In genomic region chr1:35565742-35566133, GRCh38 we compare ENCODE assay signal across 16 cellular contexts. TPM values are rescaled to one million over a fixed set of nuclear protein-coding genes. Genes with fewer than 3 reads are reported as not detected.
DNase-seq lines count a peak whose midpoint lies in the region; ATAC-seq and TF ChIP-seq lines count a peak whose summit lies in the region.
"Had no signal": no experiment of that assay in that cellular context is flagged by ENCODE, and none has a peak within 500 bp of the region (broad histone marks: within the 10 kb centered on the region; RNA-seq: fewer than 3 reads in every experiment).

No MANE protein-coding gene starts in this region.

- no peak for TF ChIP-seq POLR2A in spleen (IDR thresholded peaks at IDR 0.05)

- H3K27me3 ChIP-seq in spleen (replicated peaks in 1 of 7) (no peaks in the 10 kb centered on the region), lower lobe of right lung (ENCODE audit: low read depth) (no peaks in the 10 kb centered on the region)

- H3K27ac ChIP-seq in spleen (no peak overlapping the region), lower lobe of right lung (no peak overlapping the region)

- peaks cover 6% of the 10 kb centered on the region for H3K4me1 Mint-ChIP-seq in WTC11

- ATAC-seq in WTC11: no peak
- ATAC-seq in lower lobe of right lung: no peak

- POLR2A ChIA-PET in WTC11 (lab: Charles Lee): no interaction called here

- no peaks in the 10 kb centered on the region for H3K9me3 Mint-ChIP-seq in WTC11
- H3K9me3 Mint-ChIP-seq: CD4-positive, alpha-beta T cell had no signal

- WGBS in spleen, 5 donors: 92 to 95% (median 95%) methylated on average over 7 to 11 of the region's 11 CpGs

- DNase-seq in GM03348 (ENCODE audit: low spot score) (peak; percentile 1), WTC11 (ENCODE audit: low spot score) (no peak), mesenteric fat pad (ENCODE audit: low spot score) (peak; percentile 47), spleen (peak; percentile 59), germinal center (ENCODE audit: low spot score) (no peak), lower lobe of right lung (no peak), GM19240 (ENCODE audit: insufficient read length, low spot score) (no peak)
- DNase-seq: 8988T; Calu3; CD4-positive, alpha-beta T cell; DMS 273 treated with DMSO at 0.1 percent for 48 hours; GOT3 had no signal

- TF ChIP-seq CTCF in WTC11 (IDR thresholded peaks at IDR 0.05) (no peak), spleen (IDR thresholded peaks at IDR 0.05 in 8 of 11, conservative IDR thresholded peaks at IDR 0.05 in 3 of 11) (no peak), lower lobe of right lung (IDR thresholded peaks at IDR 0.05) (no peak)

- H3K27me3 Mint-ChIP-seq in WTC11 (ENCODE audit: low read depth): peaks cover 20% of the 10 kb centered on the region
- H3K27me3 Mint-ChIP-seq: B cell; CD4-positive, alpha-beta T cell had no signal

- intact Hi-C loops in spleen (cut with DNase I; ENCODE audit: low total_unique reads): loop anchor here (5.0 kb wide), 1 partner anchor 207 kb away; no protein-coding TSS in a partner anchor
- intact Hi-C loops in lower lobe of right lung (cut with DNase I): loop anchor here (10.0 kb wide), 1 partner anchor 159 kb away; no protein-coding TSS in a partner anchor

- H3K9me3 ChIP-seq in spleen (no peaks in the 10 kb centered on the region), lower lobe of right lung (no peaks in the 10 kb centered on the region)
- H3K9me3 ChIP-seq: HAP-1 had no signal

- H3K27ac Mint-ChIP-seq in WTC11: no peak overlapping the region
- H3K27ac Mint-ChIP-seq: B cell; CD4-positive, alpha-beta T cell had no signal

- CTCF ChIA-PET in WTC11 (lab: Charles Lee): interaction anchor here (0.9 to 2.3 kb wide), 7 partner anchors 80 to 152 kb away, joined by 3 to 52 read pairs (median 12); partner anchors contain the start of gene C1orf216

- H3K36me3 ChIP-seq in spleen: peaks cover 0 to 63% (median 7%) of the 10 kb centered on the region in 6 donors
- H3K36me3 ChIP-seq in lower lobe of right lung: peaks cover 25% of the 10 kb centered on the region

- peaks cover 30% of the 10 kb centered on the region for H3K36me3 Mint-ChIP-seq in WTC11

- no peak overlapping the region for H3K4me3 ChIP-seq in spleen
- no peak overlapping the region for H3K4me3 ChIP-seq in lower lobe of right lung
- H3K4me3 ChIP-seq: HAP-1 had no signal

- no peak overlapping the region for H3K4me3 Mint-ChIP-seq in WTC11
- H3K4me3 Mint-ChIP-seq: B cell; CD4-positive, alpha-beta T cell had no signal

- H3K4me1 ChIP-seq in spleen (peaks cover 0 to 47% (median 6%) of the 10 kb centered on the region in 6 donors), lower lobe of right lung (no peaks in the 10 kb centered on the region)
- H3K4me1 ChIP-seq: HAP-1 had no signal

TF ChIP-seq in WTC11, 78 proteins besides CTCF, POLR2A, EP300 and RAD21:
- 0 out of 2 replicates have a peak, but pooled peaks have one; percentile 2 for TF ChIP-seq RELA (CRISPR knock-in tag; IDR thresholded peaks at IDR 0.05; ENCODE audit: borderline replicate concordance)
- TF ChIP-seq ZNF263 (CRISPR knock-in tag; IDR thresholded peaks at IDR 0.05; ENCODE audit: low read depth): no peak
- TF ChIP-seq CREM (CRISPR knock-in tag; IDR thresholded peaks at IDR 0.05): no peak
- TF ChIP-seq ATF3 (CRISPR knock-in tag; conservative IDR thresholded peaks at IDR 0.05): no peak
- no peak for TF ChIP-seq CDX4 (CRISPR knock-in tag; IDR thresholded peaks at IDR 0.05; ENCODE audit: borderline replicate concordance)
- TF ChIP-seq FOXJ3 (CRISPR knock-in tag; IDR thresholded peaks at IDR 0.05; ENCODE audit: borderline replicate concordance): no peak
- TF ChIP-seq NFATC4 (CRISPR knock-in tag; IDR thresholded peaks at IDR 0.05): no peak
- no peak for TF ChIP-seq TEAD1 (CRISPR knock-in tag; IDR thresholded peaks at IDR 0.05)

RNA-seq across cellular contexts. Expression of gene TFAP2E, which starts 7.4 kb away (rescaled TPM):
- total RNA-seq in WTC11 (2021) (1.5 to 1.7 TPM (median 1.5 TPM) in 3 replicates), mesenteric fat pad (1.2 TPM), spleen (1 to 10 TPM in 4 of 7 donors, under 1 TPM in 1, not detected in 2; 0.60 to 2.9 (median 1.7) TPM), lower lobe of right lung (2.2 TPM)
- 1 to 10 TPM; 1.6 to 4.4 (median 3.4) TPM for polyA plus RNA-seq in spleen
- total RNA-seq: G401, HT1080 had no signal

RNA-seq across cellular contexts. Expression of gene NCDN, which starts 8.1 kb away (rescaled TPM):
- 35.6 to 39.2 TPM (median 38.2 TPM) in 3 replicates for total RNA-seq in WTC11 (2021)
- total RNA-seq in mesenteric fat pad: 16.0 TPM
- 10 to 100 TPM; 13.5 to 19.1 (median 17.4) TPM for total RNA-seq in spleen
- polyA plus RNA-seq in spleen: 1 to 10 TPM; 4.2 to 9.3 (median 5.0) TPM
- 20.2 TPM for total RNA-seq in lower lobe of right lung

RNA-seq across cellular contexts. Expression of gene KIAA0319L, which starts 8.5 kb away (rescaled TPM):
- 66.3 to 71.7 TPM (median 70.0 TPM) in 3 replicates for total RNA-seq in WTC11 (2021)
- 48.5 TPM for total RNA-seq in mesenteric fat pad
- 100 to 1,000 TPM in 1 of 7 donors, 10 to 100 TPM in 6; 52.2 to 103 (median 68.9) TPM for total RNA-seq in spleen
- 10 to 100 TPM; 10.5 to 18.5 (median 14.9) TPM for polyA plus RNA-seq in spleen
- 79.6 TPM for total RNA-seq in lower lobe of right lung

Comparison
In these comparisons a context has a peak if more than half of its experiments do, and no peak if none do; other contexts are left out.
1. DNase-seq: peak in GM03348 (single experiment), mesenteric fat pad (single experiment) and spleen (single experiment); none in WTC11 (single experiment), germinal center (single experiment), lower lobe of right lung (single experiment) and GM19240 (single experiment).